In the genomic region with DNA sequence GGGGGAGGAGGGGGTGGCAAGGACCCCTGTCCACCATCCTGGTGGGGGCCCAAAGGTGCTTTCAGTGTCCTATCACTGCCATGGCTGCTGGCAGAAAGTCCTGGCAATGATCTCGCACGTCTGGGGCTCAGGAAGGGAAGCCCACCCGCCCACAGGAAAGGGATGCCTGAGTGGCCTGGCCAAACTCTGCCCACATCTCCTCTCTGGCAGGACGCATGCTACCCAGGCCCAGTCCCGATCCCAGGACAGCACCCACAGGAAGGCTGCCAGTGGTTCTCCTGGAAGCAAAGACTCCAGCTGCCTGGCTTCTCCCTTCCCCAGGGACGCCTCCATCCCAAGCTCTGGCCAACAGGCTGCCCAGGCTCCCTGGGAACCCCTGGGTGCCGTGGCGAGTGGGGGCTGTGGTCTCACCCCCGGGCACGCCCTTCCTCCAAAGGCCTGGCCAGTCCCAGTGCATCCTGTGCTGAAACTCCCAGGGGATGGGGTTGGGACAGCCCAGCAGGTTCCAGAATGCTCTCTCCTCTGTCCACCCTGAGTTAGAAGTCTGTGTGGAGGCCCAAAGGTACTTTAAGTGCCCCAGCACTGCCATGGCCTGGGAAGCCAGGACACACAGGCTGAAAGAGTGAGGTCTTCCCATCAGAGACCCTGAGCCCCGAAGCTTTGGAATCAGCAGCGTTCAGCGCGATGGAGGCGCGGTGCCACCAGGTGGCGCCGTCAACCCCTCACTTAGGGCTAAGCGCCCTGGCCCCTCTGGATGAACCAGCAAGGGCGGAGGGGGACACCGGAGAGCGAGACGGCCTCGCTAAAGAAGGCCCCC, we compare ENCODE assay signal across 1 cellular context.
A peak's percentile ranks its signal among the peaks of the same experiment; 100 is the strongest.
TF ChIP-seq lines count a peak whose summit lies in the region.

No MANE protein-coding gene starts in this region.

TF ChIP-seq in HepG2, 621 proteins besides CTCF, POLR2A, EP300 and RAD21 (continued from another document and continues in another):
- no peak for TF ChIP-seq NR1H2 (CRISPR knock-in tag; IDR thresholded peaks at IDR 0.05; ENCODE audit: borderline replicate concordance, low read depth)
- TF ChIP-seq ZNF20 (CRISPR knock-in tag; IDR thresholded peaks at IDR 0.05), result no peak
- TF ChIP-seq, protein P1, sequence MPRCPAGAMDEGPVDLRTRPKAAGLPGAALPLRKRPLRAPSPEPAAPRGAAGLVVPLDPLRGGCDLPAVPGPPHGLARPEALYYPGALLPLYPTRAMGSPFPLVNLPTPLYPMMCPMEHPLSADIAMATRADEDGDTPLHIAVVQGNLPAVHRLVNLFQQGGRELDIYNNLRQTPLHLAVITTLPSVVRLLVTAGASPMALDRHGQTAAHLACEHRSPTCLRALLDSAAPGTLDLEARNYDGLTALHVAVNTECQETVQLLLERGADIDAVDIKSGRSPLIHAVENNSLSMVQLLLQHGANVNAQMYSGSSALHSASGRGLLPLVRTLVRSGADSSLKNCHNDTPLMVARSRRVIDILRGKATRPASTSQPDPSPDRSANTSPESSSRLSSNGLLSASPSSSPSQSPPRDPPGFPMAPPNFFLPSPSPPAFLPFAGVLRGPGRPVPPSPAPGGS (CRISPR knock-in tag; IDR thresholded peaks at IDR 0.05), result 0 out of 2 replicates have a peak, but pooled peaks have one; percentile 53
- no peak for TF ChIP-seq MBD4 (IDR thresholded peaks at IDR 0.05; ENCODE audit: borderline replicate concordance, low read length)
- peak; percentile 31; the same call in 1 of the 2 replicates for TF ChIP-seq SMAD3 (CRISPR knock-in tag; IDR thresholded peaks at IDR 0.05)
- TF ChIP-seq, protein P2, sequence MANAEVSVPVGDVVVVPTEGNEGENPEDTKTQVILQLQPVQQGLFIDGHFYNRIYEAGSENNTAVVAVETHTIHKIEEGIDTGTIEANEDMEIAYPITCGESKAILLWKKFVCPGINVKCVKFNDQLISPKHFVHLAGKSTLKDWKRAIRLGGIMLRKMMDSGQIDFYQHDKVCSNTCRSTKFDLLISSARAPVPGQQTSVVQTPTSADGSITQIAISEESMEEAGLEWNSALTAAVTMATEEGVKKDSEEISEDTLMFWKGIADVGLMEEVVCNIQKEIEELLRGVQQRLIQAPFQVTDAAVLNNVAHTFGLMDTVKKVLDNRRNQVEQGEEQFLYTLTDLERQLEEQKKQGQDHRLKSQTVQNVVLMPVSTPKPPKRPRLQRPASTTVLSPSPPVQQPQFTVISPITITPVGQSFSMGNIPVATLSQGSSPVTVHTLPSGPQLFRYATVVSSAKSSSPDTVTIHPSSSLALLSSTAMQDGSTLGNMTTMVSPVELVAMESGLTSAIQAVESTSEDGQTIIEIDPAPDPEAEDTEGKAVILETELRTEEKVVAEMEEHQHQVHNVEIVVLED (CRISPR knock-in tag; IDR thresholded peaks at IDR 0.05; ENCODE audit: borderline replicate concordance), result no peak
- TF ChIP-seq HOXA3 (CRISPR knock-in tag; IDR thresholded peaks at IDR 0.05), result no peak; the same call in 1 of the 2 replicates
- TF ChIP-seq, protein P3, sequence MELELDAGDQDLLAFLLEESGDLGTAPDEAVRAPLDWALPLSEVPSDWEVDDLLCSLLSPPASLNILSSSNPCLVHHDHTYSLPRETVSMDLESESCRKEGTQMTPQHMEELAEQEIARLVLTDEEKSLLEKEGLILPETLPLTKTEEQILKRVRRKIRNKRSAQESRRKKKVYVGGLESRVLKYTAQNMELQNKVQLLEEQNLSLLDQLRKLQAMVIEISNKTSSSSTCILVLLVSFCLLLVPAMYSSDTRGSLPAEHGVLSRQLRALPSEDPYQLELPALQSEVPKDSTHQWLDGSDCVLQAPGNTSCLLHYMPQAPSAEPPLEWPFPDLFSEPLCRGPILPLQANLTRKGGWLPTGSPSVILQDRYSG (CRISPR knock-in tag; IDR thresholded peaks at IDR 0.05), result no peak
- TF ChIP-seq RBM22 (optimal IDR thresholded peaks at IDR 0.05; ENCODE audit: low read length), result no peak
- TF ChIP-seq, protein P4, sequence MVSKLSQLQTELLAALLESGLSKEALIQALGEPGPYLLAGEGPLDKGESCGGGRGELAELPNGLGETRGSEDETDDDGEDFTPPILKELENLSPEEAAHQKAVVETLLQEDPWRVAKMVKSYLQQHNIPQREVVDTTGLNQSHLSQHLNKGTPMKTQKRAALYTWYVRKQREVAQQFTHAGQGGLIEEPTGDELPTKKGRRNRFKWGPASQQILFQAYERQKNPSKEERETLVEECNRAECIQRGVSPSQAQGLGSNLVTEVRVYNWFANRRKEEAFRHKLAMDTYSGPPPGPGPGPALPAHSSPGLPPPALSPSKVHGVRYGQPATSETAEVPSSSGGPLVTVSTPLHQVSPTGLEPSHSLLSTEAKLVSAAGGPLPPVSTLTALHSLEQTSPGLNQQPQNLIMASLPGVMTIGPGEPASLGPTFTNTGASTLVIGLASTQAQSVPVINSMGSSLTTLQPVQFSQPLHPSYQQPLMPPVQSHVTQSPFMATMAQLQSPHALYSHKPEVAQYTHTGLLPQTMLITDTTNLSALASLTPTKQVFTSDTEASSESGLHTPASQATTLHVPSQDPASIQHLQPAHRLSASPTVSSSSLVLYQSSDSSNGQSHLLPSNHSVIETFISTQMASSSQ (IDR thresholded peaks at IDR 0.05; ENCODE audit: low read depth), result no peak
- TF ChIP-seq, protein P4 (CRISPR knock-in tag; IDR thresholded peaks at IDR 0.05; ENCODE audit: borderline replicate concordance), result no peak
- no peak for TF ChIP-seq NCOA5 (CRISPR knock-in tag; IDR thresholded peaks at IDR 0.05)
- no peak for TF ChIP-seq CHD4 (IDR thresholded peaks at IDR 0.05; ENCODE audit: borderline replicate concordance, low read length)
- TF ChIP-seq ZNF431 (CRISPR knock-in tag; IDR thresholded peaks at IDR 0.05; ENCODE audit: borderline replicate concordance, low read depth), result no peak
- TF ChIP-seq, protein P5, sequence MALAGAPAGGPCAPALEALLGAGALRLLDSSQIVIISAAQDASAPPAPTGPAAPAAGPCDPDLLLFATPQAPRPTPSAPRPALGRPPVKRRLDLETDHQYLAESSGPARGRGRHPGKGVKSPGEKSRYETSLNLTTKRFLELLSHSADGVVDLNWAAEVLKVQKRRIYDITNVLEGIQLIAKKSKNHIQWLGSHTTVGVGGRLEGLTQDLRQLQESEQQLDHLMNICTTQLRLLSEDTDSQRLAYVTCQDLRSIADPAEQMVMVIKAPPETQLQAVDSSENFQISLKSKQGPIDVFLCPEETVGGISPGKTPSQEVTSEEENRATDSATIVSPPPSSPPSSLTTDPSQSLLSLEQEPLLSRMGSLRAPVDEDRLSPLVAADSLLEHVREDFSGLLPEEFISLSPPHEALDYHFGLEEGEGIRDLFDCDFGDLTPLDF (CRISPR knock-in tag; IDR thresholded peaks at IDR 0.05), result no peak
- TF ChIP-seq, protein P6, sequence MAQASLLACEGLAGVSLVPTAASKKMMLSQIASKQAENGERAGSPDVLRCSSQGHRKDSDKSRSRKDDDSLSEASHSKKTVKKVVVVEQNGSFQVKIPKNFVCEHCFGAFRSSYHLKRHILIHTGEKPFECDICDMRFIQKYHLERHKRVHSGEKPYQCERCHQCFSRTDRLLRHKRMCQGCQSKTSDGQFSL (CRISPR knock-in tag; IDR thresholded peaks at IDR 0.05), result no peak
- no peak for TF ChIP-seq ZNF549 (CRISPR knock-in tag; IDR thresholded peaks at IDR 0.05)
- TF ChIP-seq KLF16 (CRISPR knock-in tag; IDR thresholded peaks at IDR 0.05), result peak in 1 of 2 experiments; percentile 45; a peak in 1 of 4 replicates
- TF ChIP-seq SP140L (CRISPR knock-in tag; IDR thresholded peaks at IDR 0.05; ENCODE audit: borderline replicate concordance), result no peak
- peak; percentile 60; the same call in 1 of the 2 replicates for TF ChIP-seq ZNF598 (CRISPR knock-in tag; IDR thresholded peaks at IDR 0.05; ENCODE audit: borderline replicate concordance)
- TF ChIP-seq BCL6 (CRISPR knock-in tag; IDR thresholded peaks at IDR 0.05), result peak; percentile 31; the same call in 1 of the 2 replicates
- no peak for TF ChIP-seq CEBPB (IDR thresholded peaks at IDR 0.05; ENCODE audit: borderline replicate concordance, low read depth, low read length)
- TF ChIP-seq, protein P7, sequence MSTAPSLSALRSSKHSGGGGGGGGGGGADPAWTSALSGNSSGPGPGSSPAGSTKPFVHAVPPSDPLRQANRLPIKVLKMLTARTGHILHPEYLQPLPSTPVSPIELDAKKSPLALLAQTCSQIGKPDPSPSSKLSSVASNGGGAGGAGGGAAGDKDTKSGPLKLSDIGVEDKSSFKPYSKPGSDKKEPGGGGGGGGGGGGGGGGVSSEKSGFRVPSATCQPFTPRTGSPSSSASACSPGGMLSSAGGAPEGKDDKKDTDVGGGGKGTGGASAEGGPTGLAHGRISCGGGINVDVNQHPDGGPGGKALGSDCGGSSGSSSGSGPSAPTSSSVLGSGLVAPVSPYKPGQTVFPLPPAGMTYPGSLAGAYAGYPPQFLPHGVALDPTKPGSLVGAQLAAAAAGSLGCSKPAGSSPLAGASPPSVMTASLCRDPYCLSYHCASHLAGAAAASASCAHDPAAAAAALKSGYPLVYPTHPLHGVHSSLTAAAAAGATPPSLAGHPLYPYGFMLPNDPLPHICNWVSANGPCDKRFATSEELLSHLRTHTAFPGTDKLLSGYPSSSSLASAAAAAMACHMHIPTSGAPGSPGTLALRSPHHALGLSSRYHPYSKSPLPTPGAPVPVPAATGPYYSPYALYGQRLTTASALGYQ (CRISPR knock-in tag; IDR thresholded peaks at IDR 0.05), result no peak
- peak; percentile 59; the same call in 1 of the 2 replicates for TF ChIP-seq MYC (CRISPR knock-in tag; IDR thresholded peaks at IDR 0.05; ENCODE audit: borderline replicate concordance)
- TF ChIP-seq ZNF10 (CRISPR knock-in tag; IDR thresholded peaks at IDR 0.05; ENCODE audit: borderline replicate concordance, low read depth), result no peak
- no peak for TF ChIP-seq MEIS1 (CRISPR knock-in tag; IDR thresholded peaks at IDR 0.05; ENCODE audit: borderline replicate concordance)
- no peak for TF ChIP-seq POGZ (CRISPR knock-in tag; IDR thresholded peaks at IDR 0.05)
- TF ChIP-seq, protein P8, sequence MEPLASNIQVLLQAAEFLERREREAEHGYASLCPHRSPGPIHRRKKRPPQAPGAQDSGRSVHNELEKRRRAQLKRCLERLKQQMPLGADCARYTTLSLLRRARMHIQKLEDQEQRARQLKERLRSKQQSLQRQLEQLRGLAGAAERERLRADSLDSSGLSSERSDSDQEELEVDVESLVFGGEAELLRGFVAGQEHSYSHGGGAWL (CRISPR knock-in tag; IDR thresholded peaks at IDR 0.05), result no peak; the same call in 1 of the 2 replicates
- TF ChIP-seq CHD2 (IDR thresholded peaks at IDR 0.05; ENCODE audit: low read depth, low read length), result no peak
- no peak for TF ChIP-seq KMT2B (CRISPR knock-in tag; IDR thresholded peaks at IDR 0.05)
- TF ChIP-seq, protein P9, sequence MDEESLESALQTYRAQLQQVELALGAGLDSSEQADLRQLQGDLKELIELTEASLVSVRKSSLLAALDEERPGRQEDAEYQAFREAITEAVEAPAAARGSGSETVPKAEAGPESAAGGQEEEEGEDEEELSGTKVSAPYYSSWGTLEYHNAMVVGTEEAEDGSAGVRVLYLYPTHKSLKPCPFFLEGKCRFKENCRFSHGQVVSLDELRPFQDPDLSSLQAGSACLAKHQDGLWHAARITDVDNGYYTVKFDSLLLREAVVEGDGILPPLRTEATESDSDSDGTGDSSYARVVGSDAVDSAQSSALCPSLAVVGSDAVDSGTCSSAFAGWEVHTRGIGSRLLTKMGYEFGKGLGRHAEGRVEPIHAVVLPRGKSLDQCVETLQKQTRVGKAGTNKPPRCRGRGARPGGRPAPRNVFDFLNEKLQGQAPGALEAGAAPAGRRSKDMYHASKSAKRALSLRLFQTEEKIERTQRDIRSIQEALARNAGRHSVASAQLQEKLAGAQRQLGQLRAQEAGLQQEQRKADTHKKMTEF (CRISPR knock-in tag; IDR thresholded peaks at IDR 0.05), result peak; percentile 52; the same call in 1 of the 2 replicates
- TF ChIP-seq CREB1 (IDR thresholded peaks at IDR 0.05), result no peak
- no peak for TF ChIP-seq CREB1 (CRISPR knock-in tag; IDR thresholded peaks at IDR 0.05)
- no peak for TF ChIP-seq ZNF160 (CRISPR knock-in tag; IDR thresholded peaks at IDR 0.05)
- TF ChIP-seq RARA (CRISPR knock-in tag; IDR thresholded peaks at IDR 0.05), result no peak
- TF ChIP-seq TBL1XR1 (IDR thresholded peaks at IDR 0.05; ENCODE audit: borderline replicate concordance, low read length, partially characterized antibody), result no peak
- TF ChIP-seq ZNF619 (CRISPR knock-in tag; IDR thresholded peaks at IDR 0.05), result peak; percentile 74; the same call in 1 of the 2 replicates
- TF ChIP-seq ZBTB7B (CRISPR knock-in tag; IDR thresholded peaks at IDR 0.05), result peak; percentile 51; the same call in 1 of the 2 replicates
- no peak for TF ChIP-seq ZNF709 (CRISPR knock-in tag; IDR thresholded peaks at IDR 0.05)
- TF ChIP-seq ZMAT3 (CRISPR knock-in tag; conservative IDR thresholded peaks at IDR 0.05), result no peak
- no peak for TF ChIP-seq HNRNPH1 (optimal IDR thresholded peaks at IDR 0.05; ENCODE audit: low read depth, low read length)
- no peak for TF ChIP-seq SNAPC2 (CRISPR knock-in tag; IDR thresholded peaks at IDR 0.05)
- TF ChIP-seq MIER3 (CRISPR knock-in tag; IDR thresholded peaks at IDR 0.05; ENCODE audit: borderline replicate concordance), result peak; percentile 20; the same call in 1 of the 2 replicates
- TF ChIP-seq SIN3A (IDR thresholded peaks at IDR 0.05; ENCODE audit: borderline replicate concordance, low read depth, low read length), result no peak
- TF ChIP-seq, protein P10, sequence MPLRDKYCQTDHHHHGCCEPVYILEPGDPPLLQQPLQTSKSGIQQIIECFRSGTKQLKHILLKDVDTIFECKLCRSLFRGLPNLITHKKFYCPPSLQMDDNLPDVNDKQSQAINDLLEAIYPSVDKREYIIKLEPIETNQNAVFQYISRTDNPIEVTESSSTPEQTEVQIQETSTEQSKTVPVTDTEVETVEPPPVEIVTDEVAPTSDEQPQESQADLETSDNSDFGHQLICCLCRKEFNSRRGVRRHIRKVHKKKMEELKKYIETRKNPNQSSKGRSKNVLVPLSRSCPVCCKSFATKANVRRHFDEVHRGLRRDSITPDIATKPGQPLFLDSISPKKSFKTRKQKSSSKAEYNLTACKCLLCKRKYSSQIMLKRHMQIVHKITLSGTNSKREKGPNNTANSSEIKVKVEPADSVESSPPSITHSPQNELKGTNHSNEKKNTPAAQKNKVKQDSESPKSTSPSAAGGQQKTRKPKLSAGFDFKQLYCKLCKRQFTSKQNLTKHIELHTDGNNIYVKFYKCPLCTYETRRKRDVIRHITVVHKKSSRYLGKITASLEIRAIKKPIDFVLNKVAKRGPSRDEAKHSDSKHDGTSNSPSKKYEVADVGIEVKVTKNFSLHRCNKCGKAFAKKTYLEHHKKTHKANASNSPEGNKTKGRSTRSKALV (CRISPR knock-in tag; IDR thresholded peaks at IDR 0.05), result peak; percentile 44; the same call in 1 of the 2 replicates
- no peak for TF ChIP-seq ZNF234 (CRISPR knock-in tag; conservative IDR thresholded peaks at IDR 0.05)
- TF ChIP-seq NR2F6 (IDR thresholded peaks at IDR 0.05), result no peak
- no peak for TF ChIP-seq NR2F6 (CRISPR knock-in tag; IDR thresholded peaks at IDR 0.05)
- TF ChIP-seq ZNF33A (CRISPR knock-in tag; IDR thresholded peaks at IDR 0.05; ENCODE audit: borderline replicate concordance), result no peak
